ENCODE assay signal across 8 cellular contexts in genomic region chr2:205024822-205025518, GRCh38.
DNase-seq lines count a peak whose midpoint lies in the region; ATAC-seq and TF ChIP-seq lines count a peak whose summit lies in the region.

No MANE protein-coding gene starts in this region.

- TF ChIP-seq POLR2A in NB4 (IDR thresholded peaks at IDR 0.05; ENCODE audit: extremely low read depth, insufficient read length): no peak

- no peak overlapping the region for H3K4me3 ChIP-seq in NB4 (ENCODE audit: low read depth, low read length)

- TF ChIP-seq CTCF in NB4 (IDR thresholded peaks at IDR 0.05; ENCODE audit: low read depth, low read length): no peak

- DNase-seq in AML-193 (lab: John Stamatoyannopoulos, UW) (peak; percentile 19 to 20), NB4 (ENCODE audit: low read depth) (peak; percentile 68), amniotic stem cell (lab: John Stamatoyannopoulos, UW) (peak; percentile 97), hypothalamus (lab: John Stamatoyannopoulos, UW) (peak in 27 of 51 donors; percentile 3 to 73 (median 38)), T-helper 9 cell (no peak)
- DNase-seq in stimulated activated CD4-positive, alpha-beta T cell treated with anti-CD3 and anti-CD28 coated beads, Interleukin-4, amount 100 ng/mL, for 1 hour: peak; percentile 4

- no peak for ATAC-seq in GM18870 (IDR thresholded peaks at IDR 0.05; ENCODE audit: unreplicated experiment)
- no peak for ATAC-seq in HG02885 (IDR thresholded peaks at IDR 0.05; ENCODE audit: poor library complexity, unreplicated experiment)
